In the genomic region with DNA sequence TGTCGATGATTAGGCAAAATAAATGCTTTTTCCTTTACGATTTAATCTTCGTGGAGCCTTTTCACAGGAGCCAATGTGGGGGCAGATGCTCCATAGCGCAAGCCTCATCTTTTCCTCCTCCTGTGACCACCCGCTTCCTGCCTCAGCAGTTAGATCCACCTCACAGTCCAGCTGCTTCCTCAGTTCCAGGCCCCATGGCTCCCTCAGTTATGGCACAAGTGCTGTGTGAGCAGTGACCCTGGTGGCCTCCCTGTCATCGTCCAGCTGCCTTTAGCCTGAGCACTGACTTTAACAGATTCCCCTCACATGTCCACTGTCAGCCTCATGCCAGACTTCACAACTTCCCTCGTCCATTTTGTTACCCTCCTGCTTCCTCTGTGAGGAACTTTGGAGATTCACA, we compare ENCODE assay signal across 23 cellular contexts.
"Had no signal": no experiment of that assay in that cellular context is flagged by ENCODE, and none has a peak within 500 bp of the region (broad histone marks: within the 10 kb centered on the region; RNA-seq: fewer than 3 reads in every experiment).

No MANE protein-coding gene starts in this region.

- H3K4me3 Mint-ChIP-seq: activated CD4-positive, alpha-beta T cell treated with anti-CD3 and anti-CD28 coated beads, Interleukin-2, amount 10 ng/mL, durations not matched to agents 24 days and 14 days; activated CD8-positive, alpha-beta T cell treated with anti-CD3 and anti-CD28 coated beads for 36 hours; activated naive CD4-positive, alpha-beta T cell treated with anti-CD3 and anti-CD28 coated beads, Interleukin-2, amount 50 U/mL, for 24 hours; dendritic cell treated with granulocyte-macrophage colony-stimulating factor and Interleukin-4, amounts not matched to agents 40 ng/mL and 50 ng/mL, for 4 days; nephron; T-helper 1 cell treated with Interleukin-12 subunit alpha and Interleukin-12 subunit beta and Interleukin-4 antibody, amounts not matched to agents 30 μg/mL and 1 μg/mL, for 36 hours had no signal

- H3K9me3 ChIP-seq: esophagus muscularis mucosa, spleen, upper lobe of left lung had no signal

- DNase-seq: activated CD4-positive, alpha-beta T cell treated with anti-CD3 and anti-CD28 coated beads, Interleukin-2, amount 10 ng/mL, durations not matched to agents 24 days and 14 days; activated CD8-positive, alpha-beta T cell treated with anti-CD3 and anti-CD28 coated beads for 36 hours; activated gamma-delta T cell treated with Interleukin-2 at 50 U/mL for 16 hours; activated T-cell treated with anti-CD3 and anti-CD28 coated beads, Interleukin-2, amount 50 U/mL, for 1 hour; aorta; brain microvascular endothelial cell; caudate nucleus; effector memory CD4-positive, alpha-beta T cell; hippocampal formation; kidney glomerular epithelial cell; mesenchymal stem cell; occipital lobe; retina; spleen; stimulated activated CD4-positive, alpha-beta T cell treated with anti-CD3 and anti-CD28 coated beads, Interleukin-4, amount 100 ng/mL, for 1 hour; stimulated activated naive CD8-positive, alpha-beta T cell treated with anti-CD3 and anti-CD28 coated beads, Interleukin-15, Interleukin-2, amounts not matched to agents 100 U/mL and 50 U/mL, for 24 hours; upper lobe of left lung had no signal

- H3K9me3 Mint-ChIP-seq: activated CD4-positive, alpha-beta T cell treated with anti-CD3 and anti-CD28 coated beads, Interleukin-2, amount 10 ng/mL, durations not matched to agents 24 days and 14 days; activated CD8-positive, alpha-beta T cell treated with anti-CD3 and anti-CD28 coated beads for 36 hours; activated naive CD4-positive, alpha-beta T cell treated with anti-CD3 and anti-CD28 coated beads, Interleukin-2, amount 50 U/mL, for 24 hours; dendritic cell treated with granulocyte-macrophage colony-stimulating factor and Interleukin-4, amounts not matched to agents 40 ng/mL and 50 ng/mL, for 4 days; nephron; T-helper 1 cell treated with Interleukin-12 subunit alpha and Interleukin-12 subunit beta and Interleukin-4 antibody, amounts not matched to agents 30 μg/mL and 1 μg/mL, for 36 hours had no signal

- H3K27me3 Mint-ChIP-seq: activated CD4-positive, alpha-beta T cell treated with anti-CD3 and anti-CD28 coated beads, Interleukin-2, amount 10 ng/mL, durations not matched to agents 24 days and 14 days; activated CD8-positive, alpha-beta T cell treated with anti-CD3 and anti-CD28 coated beads for 36 hours; activated naive CD4-positive, alpha-beta T cell treated with anti-CD3 and anti-CD28 coated beads, Interleukin-2, amount 50 U/mL, for 24 hours; dendritic cell treated with granulocyte-macrophage colony-stimulating factor and Interleukin-4, amounts not matched to agents 40 ng/mL and 50 ng/mL, for 4 days had no signal

- ATAC-seq: activated CD4-positive, CD25-positive, alpha-beta regulatory T cell treated with anti-CD3 and anti-CD28 coated beads, Interleukin-2, amount 50 U/mL, for 24 hours; activated CD8-positive, alpha-beta T cell treated with anti-CD3 and anti-CD28 coated beads for 36 hours; stimulated activated naive CD8-positive, alpha-beta T cell treated with anti-CD3 and anti-CD28 coated beads, Interleukin-15, Interleukin-2, amounts not matched to agents 100 U/mL and 50 U/mL, for 24 hours had no signal

- H3K36me3 ChIP-seq: brain microvascular endothelial cell, esophagus muscularis mucosa, spleen, upper lobe of left lung had no signal

- H3K27me3 ChIP-seq: brain microvascular endothelial cell, esophagus muscularis mucosa, spleen, upper lobe of left lung had no signal

- H3K4me1 Mint-ChIP-seq: activated CD4-positive, alpha-beta T cell treated with anti-CD3 and anti-CD28 coated beads, Interleukin-2, amount 10 ng/mL, durations not matched to agents 24 days and 14 days; activated naive CD4-positive, alpha-beta T cell treated with anti-CD3 and anti-CD28 coated beads, Interleukin-2, amount 50 U/mL, for 24 hours; nephron had no signal

- H3K4me3 ChIP-seq: esophagus muscularis mucosa, spleen, upper lobe of left lung had no signal

- H3K27ac ChIP-seq: brain microvascular endothelial cell, esophagus muscularis mucosa, spleen, upper lobe of left lung had no signal

- H3K27ac Mint-ChIP-seq: activated CD4-positive, alpha-beta T cell treated with anti-CD3 and anti-CD28 coated beads, Interleukin-2, amount 10 ng/mL, durations not matched to agents 24 days and 14 days; activated CD8-positive, alpha-beta T cell treated with anti-CD3 and anti-CD28 coated beads for 36 hours; activated naive CD4-positive, alpha-beta T cell treated with anti-CD3 and anti-CD28 coated beads, Interleukin-2, amount 50 U/mL, for 24 hours; dendritic cell treated with granulocyte-macrophage colony-stimulating factor and Interleukin-4, amounts not matched to agents 40 ng/mL and 50 ng/mL, for 4 days; nephron; T-helper 1 cell treated with Interleukin-12 subunit alpha and Interleukin-12 subunit beta and Interleukin-4 antibody, amounts not matched to agents 30 μg/mL and 1 μg/mL, for 36 hours had no signal
